Comparison of ENCODE assay signal across 24 cellular contexts in the genomic region with DNA sequence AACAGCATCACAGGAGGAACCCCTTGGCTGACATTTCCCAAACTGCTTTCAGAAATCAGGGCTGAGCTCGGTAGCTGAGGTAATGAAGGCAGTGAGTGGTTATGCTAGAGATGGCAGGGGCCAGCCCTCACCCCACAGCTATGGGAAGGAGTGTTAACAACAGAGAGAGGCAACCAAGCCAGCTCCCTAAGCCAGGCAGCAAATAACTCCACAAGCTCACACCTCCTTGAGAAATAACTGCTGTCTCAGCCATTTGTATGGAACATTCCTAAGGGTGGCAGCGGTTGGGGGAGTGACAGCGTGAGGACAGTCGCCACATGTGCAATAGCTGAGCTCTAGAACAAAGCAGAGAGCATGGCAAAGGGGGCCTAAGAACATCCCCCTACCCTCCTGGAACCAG. TPM values are rescaled to one million over a fixed set of nuclear protein-coding genes. Genes with fewer than 3 reads are reported as not detected.
DNase-seq lines count a peak whose midpoint lies in the region; ATAC-seq, FAIRE-seq and TF ChIP-seq lines count a peak whose summit lies in the region.
"Had no signal": no experiment of that assay in that cellular context is flagged by ENCODE, and none has a peak within 500 bp of the region (broad histone marks: within the 10 kb centered on the region; RNA-seq: fewer than 3 reads in every experiment).

No MANE protein-coding gene starts in this region.

- H2BK120ac ChIP-seq in mesendoderm (ENCODE audit: low read depth, low read length) = no peak overlapping the region

- H3K36me3 ChIP-seq in GM23338 (ENCODE audit: insufficient read depth) (no peaks in the 10 kb centered on the region), K562 (ENCODE audit: control insufficient read depth, insufficient read depth, low read length) (no peaks in the 10 kb centered on the region), mesendoderm (ENCODE audit: control insufficient read depth, insufficient read depth, low read length) (no peaks in the 10 kb centered on the region), testis (ENCODE audit: low read depth, missing control alignments) (no peaks in the 10 kb centered on the region), aorta (ENCODE audit: control insufficient read depth in 1 of 2, insufficient read depth in 2 of 2, low read length in 1 of 2) (no peaks in the 10 kb centered on the region)

- 0% methylated on average over 4 of the region's 4 CpGs for WGBS in K562 (ENCODE audit: insufficient coverage, low coverage, missing lambda C conversion rate)
- WGBS in mesendoderm (ENCODE audit: extremely low coverage, insufficient coverage, low lambda C conversion rate) = no CpG with 5 or more reads among the region's 4 CpGs
- 33 to 38% methylated on average over 4 of the region's 4 CpGs for WGBS in testis, 2 donors
- 11% methylated on average over 4 of the region's 4 CpGs for WGBS in aorta, 2 donors

- no peaks in the 10 kb centered on the region for H3F3A ChIP-seq in GM23338 (replicated peaks; ENCODE audit: low read depth)

- TF ChIP-seq RAD21 in K562 (CRISPR knock-in tag; conservative IDR thresholded peaks at IDR 0.05 in 1 of 2, IDR thresholded peaks at IDR 0.05 in 1 of 2) = no peak

- H3K23ac ChIP-seq in mesendoderm (ENCODE audit: low read length) = no peak overlapping the region

- H4K5ac ChIP-seq in mesendoderm (ENCODE audit: low read length) = no peak overlapping the region

- H3K9me3 ChIP-seq in K562 (replicated peaks; ENCODE audit: control insufficient read depth, insufficient read depth, low read depth, low read length) = no peaks in the 10 kb centered on the region
- no peaks in the 10 kb centered on the region for H3K9me3 ChIP-seq in testis
- peaks cover 3% of the 10 kb centered on the region for H3K9me3 ChIP-seq in aorta (ENCODE audit: control insufficient read depth, low read length)
- H3K9me3 ChIP-seq in CD4-positive, alpha-beta T cell (ENCODE audit: control insufficient read depth, low read length) = no peaks in the 10 kb centered on the region

- intact Hi-C loops in K562 (cut with micrococcal nuclease) (no loop called here), testis (cut with DNase I; ENCODE audit: low total_unique reads) (no loop called here), aorta (cut with DNase I) (no loop called here)
- intact Hi-C loops in CD4-positive, alpha-beta T cell (cut with DNase I, micrococcal nuclease) = no loop called here

- no peaks in the 10 kb centered on the region for H3K79me1 ChIP-seq in mesendoderm (ENCODE audit: low read length)

- H3K4ac ChIP-seq in mesendoderm (ENCODE audit: low read depth, low read length) = no peak overlapping the region

- H2AK5ac ChIP-seq in mesendoderm (ENCODE audit: low read length) = no peak overlapping the region

- H3K9ac ChIP-seq in K562 (ENCODE audit: insufficient read depth in 1 of 2, low read depth in 2 of 2, low read length in 2 of 2) (no peak overlapping the region), mesendoderm (ENCODE audit: low read length) (no peak overlapping the region)

- H3K4me1 Mint-ChIP-seq in GM23338 = peaks cover 2% of the 10 kb centered on the region; the same call in 2 of the 3 replicates
- no peaks in the 10 kb centered on the region for H3K4me1 Mint-ChIP-seq in CD4-positive, alpha-beta T cell (ENCODE audit: low read depth)
- H3K4me1 Mint-ChIP-seq: CD4-positive, alpha-beta memory T cell; IgD-negative memory B cell had no signal

- H3K4me2 ChIP-seq in GM23338 (no peak overlapping the region), K562 (ENCODE audit: insufficient read depth, low read length) (no peak overlapping the region), mesendoderm (ENCODE audit: low read length) (no peak overlapping the region)

- no peak for FAIRE-seq in K562 (lab: Jason Lieb, UNC)
- FAIRE-seq: A204.1, G401.6, GM12891, GM19239, H54 had no signal

- no peak for TF ChIP-seq CTCF in GM23338 (conservative IDR thresholded peaks at IDR 0.05; ENCODE audit: low read depth in 2 of 2)
- TF ChIP-seq CTCF in K562 (IDR thresholded peaks at IDR 0.05 in 2 of 3, conservative IDR thresholded peaks at IDR 0.05 in 1 of 3; ENCODE audit: insufficient read depth in 2 of 3, low read depth in 1 of 3, low read length in 3 of 3) = no peak
- no peak for TF ChIP-seq CTCF in testis (IDR thresholded peaks at IDR 0.05)
- TF ChIP-seq CTCF in CD4-positive, alpha-beta T cell (IDR thresholded peaks at IDR 0.05) = no peak

- no peaks in the 10 kb centered on the region for H3K9me1 ChIP-seq in K562 (ENCODE audit: control insufficient read depth, insufficient read depth, low read length)

- no peak overlapping the region for H3K27ac Mint-ChIP-seq in GM23338
- H3K27ac Mint-ChIP-seq in CD4-positive, alpha-beta T cell = no peak overlapping the region
- H3K27ac Mint-ChIP-seq: IgD-negative memory B cell had no signal

- CTCF ChIA-PET in K562 (lab: Yijun Ruan, JAX; ENCODE audit: low intra/inter-chr PET ratio) = no interaction called here
- CTCF ChIA-PET in CD4-positive, alpha-beta T cell (lab: Charles Lee) = no interaction called here

- H3K9me2 ChIP-seq in GM23338 (ENCODE audit: insufficient read depth) = no peaks in the 10 kb centered on the region

- no peaks in the 10 kb centered on the region for H3K4me1 ChIP-seq in GM23338 (ENCODE audit: insufficient read depth)
- H3K4me1 ChIP-seq in K562 (replicated peaks in 1 of 2; ENCODE audit: control insufficient read depth in 2 of 2, insufficient read depth in 2 of 2, low read length in 2 of 2) = no peaks in the 10 kb centered on the region
- peaks cover 5% of the 10 kb centered on the region for H3K4me1 ChIP-seq in mesendoderm (ENCODE audit: control insufficient read depth, low read depth, low read length)
- no peaks in the 10 kb centered on the region for H3K4me1 ChIP-seq in testis
- no peaks in the 10 kb centered on the region for H3K4me1 ChIP-seq in aorta (ENCODE audit: control insufficient read depth in 1 of 2, insufficient read depth in 2 of 2, low read length in 2 of 2)

- ATAC-seq in GM23338 (peak; percentile 45; the same call in 1 of the 3 replicates), K562 (no peak), aorta (ENCODE audit: low FRiP score) (no peak)
- no peak for ATAC-seq in CD4-positive, alpha-beta T cell (ENCODE audit: poor library complexity)

- no peaks in the 10 kb centered on the region for H3K79me2 ChIP-seq in GM23338 (replicated peaks; ENCODE audit: insufficient read depth)
- H3K79me2 ChIP-seq in K562 (ENCODE audit: control insufficient read depth, insufficient read depth, low read length) = no peaks in the 10 kb centered on the region
- H3K79me2 ChIP-seq in mesendoderm (ENCODE audit: control insufficient read depth, insufficient read depth, low read length) = no peaks in the 10 kb centered on the region

- H4K8ac ChIP-seq in mesendoderm (ENCODE audit: low read depth, low read length) = no peak overlapping the region

- H3K27ac ChIP-seq in GM23338 (ENCODE audit: low read depth) (no peak overlapping the region), K562 (ENCODE audit: extremely low read depth, low read depth, low read length) (no peak overlapping the region), mesendoderm (ENCODE audit: low read depth, low read length) (no peak overlapping the region), testis (no peak overlapping the region), aorta (ENCODE audit: low read depth in 1 of 2, low read length in 2 of 2) (no peak overlapping the region)
- no peak overlapping the region for H3K27ac ChIP-seq in CD4-positive, alpha-beta T cell (ENCODE audit: low read depth, low read length)
- H3K27ac ChIP-seq: C4-2B, HL-60 had no signal

- DNase-seq in GM23338 (ENCODE audit: low spot score) (peak; percentile 8), K562 (ENCODE audit: extremely low read depth in 1 of 4, low spot score in 3 of 4) (no peak), mesendoderm (peak; percentile 75), testis (peak; percentile 25), aorta (no peak)
- DNase-seq in activated CD8-positive, alpha-beta memory T cell treated with anti-CD3 and anti-CD28 coated beads, Interleukin-2, amount 50 U/mL, for 48 hours = no peak
- no peak for DNase-seq in CD4-positive, alpha-beta T cell
- DNase-seq: AML-193; Calu3; CD4-positive, alpha-beta memory T cell; DND-41; EL; HCEC 1CT; KG1 had no signal

- no peak overlapping the region for H2BK15ac ChIP-seq in mesendoderm (replicated peaks; ENCODE audit: low read depth)

- no TSS peak for BruUV-seq in K562 (replicated peaks; lab: Mats Ljungman, UMichigan)

- H2BK5ac ChIP-seq in mesendoderm (ENCODE audit: low read length) = no peak overlapping the region

- H4K20me1 ChIP-seq in GM23338 (replicated peaks; ENCODE audit: insufficient read depth) = no peaks in the 10 kb centered on the region
- no peaks in the 10 kb centered on the region for H4K20me1 ChIP-seq in K562 (replicated peaks; ENCODE audit: control insufficient read depth, insufficient read depth, low read length)

- H3K4me3 Mint-ChIP-seq in GM23338 = no peak overlapping the region
- no peak overlapping the region for H3K4me3 Mint-ChIP-seq in CD4-positive, alpha-beta T cell
- H3K4me3 Mint-ChIP-seq: CD4-positive, alpha-beta memory T cell; IgD-negative memory B cell had no signal

- POLR2A ChIA-PET in K562 (lab: Yijun Ruan, JAX) = interaction anchor here (1.0 kb wide), 1 partner anchor 10 kb away, joined by 3 read pairs; no protein-coding TSS in a partner anchor
- POLR2A ChIA-PET in CD4-positive, alpha-beta T cell (lab: Charles Lee) = no interaction called here

- no peak overlapping the region for H2AFZ ChIP-seq in GM23338
- H2AFZ ChIP-seq in K562 (ENCODE audit: low read depth, low read length) = no peak overlapping the region

- peaks cover 4% of the 10 kb centered on the region for H3K27me3 Mint-ChIP-seq in GM23338 (ENCODE audit: insufficient read depth, low read depth, poor library complexity)
- H3K27me3 Mint-ChIP-seq in CD4-positive, alpha-beta T cell = peaks cover 51% of the 10 kb centered on the region

- TF ChIP-seq EP300 in K562 (IDR thresholded peaks at IDR 0.05; ENCODE audit: low read length) = no peak

- in situ Hi-C loops in K562 (cut with MboI) = no loop called here

- H3K56ac ChIP-seq in mesendoderm (ENCODE audit: low read length) = no peak overlapping the region

- H3K27me3 ChIP-seq in GM23338 (ENCODE audit: insufficient read depth) (no peaks in the 10 kb centered on the region), K562 (ENCODE audit: control insufficient read depth in 2 of 2, insufficient read depth in 2 of 2, low read length in 2 of 2) (no peaks in the 10 kb centered on the region), mesendoderm (ENCODE audit: insufficient read depth, low read length, poor library complexity) (no peaks in the 10 kb centered on the region), testis (no peaks in the 10 kb centered on the region), aorta (ENCODE audit: control insufficient read depth in 1 of 2, insufficient read depth in 2 of 2, low read length in 1 of 2) (peaks cover 0 to 3% of the 10 kb centered on the region in 2 donors)
- peaks cover 32% of the 10 kb centered on the region for H3K27me3 ChIP-seq in CD4-positive, alpha-beta T cell (ENCODE audit: control insufficient read depth, insufficient read depth, low read length)

- TF ChIP-seq POLR2A in K562 (conservative IDR thresholded peaks at IDR 0.05) (no peak), testis (IDR thresholded peaks at IDR 0.05) (no peak)

- peaks cover 6% of the 10 kb centered on the region; the same call in 2 of the 3 replicates for H3K9me3 Mint-ChIP-seq in GM23338
- H3K9me3 Mint-ChIP-seq in CD4-positive, alpha-beta T cell = no peaks in the 10 kb centered on the region

- 0 out of 3 replicates have a peak, but pooled peaks cover 2% of the 10 kb centered on the region for H3K36me3 Mint-ChIP-seq in GM23338 (ENCODE audit: low read depth)
- H3K36me3 Mint-ChIP-seq in CD4-positive, alpha-beta T cell (ENCODE audit: low read depth) = no peaks in the 10 kb centered on the region
- H3K36me3 Mint-ChIP-seq: CD4-positive, alpha-beta memory T cell; IgD-negative memory B cell had no signal

- H3K18ac ChIP-seq in mesendoderm (ENCODE audit: low read length) = no peak overlapping the region

- H3K4me3 ChIP-seq in GM23338 (no peak overlapping the region), K562 (no peak overlapping the region), mesendoderm (ENCODE audit: low read length) (no peak overlapping the region), testis (no peak overlapping the region), aorta (ENCODE audit: low read length in 2 of 2) (no peak overlapping the region)

RNA-seq across cellular contexts. Expression of gene LMX1A, which starts 42.6 kb away (rescaled TPM):
- not detected in 2 replicates for total RNA-seq in GM23338 (2014; rRNA removed; shearing (Covaris generic))
- polyA plus RNA-seq in GM23338 (2016; fragmentation: Nextera tagmentation; extraction: Ambion mirVana) (not detected in 2 replicates), K562 (2011; rRNA removed) (not detected in 2 replicates), K562 (2014; fragmentation: Illumina TruSeq; extraction: Trizol) (not detected in 2 replicates), K562 (2014; fragmentation: Nextera tagmentation; extraction: Ambion mirVana) (not detected), K562 (2014; rRNA removed) (not detected in 2 replicates), testis (ENCODE audit: insufficient read depth, low read depth, low replicate concordance) (2.6 TPM), aorta (under 1 TPM in 1 of 2 donors, not detected in 1; 0.25 TPM)
- not detected in 2 replicates for total RNA-seq in K562 (2011; cell fraction: chromatin; rRNA removed; ENCODE audit: low replicate concordance)
- not detected in 2 replicates for total RNA-seq in K562 (2011; cell fraction: nucleolus; rRNA removed)
- not detected in 2 replicates for total RNA-seq in K562 (2011; cell fraction: nucleoplasm; rRNA removed)
- total RNA-seq in K562 (2014; rRNA removed) (not detected in 2 replicates), K562 (2014; rRNA removed; fragmentation: Illumina TruSeq; extraction: Trizol) (not detected in 2 replicates), K562 (2015; rRNA removed; fragmentation: Illumina TruSeq; extraction: Trizol) (not detected in 2 replicates), K562 (2021) (not detected in 2 replicates), testis (under 1 TPM; 0.62 to 0.94 TPM), aorta (under 1 TPM in 1 of 2 donors, not detected in 1; 0.84 TPM)
- polyA plus RNA-seq in K562 (2011; cell fraction: cytosol; rRNA removed) = not detected in 2 replicates
- not detected in 2 replicates for polyA plus RNA-seq in K562 (2011; cell fraction: nucleus; rRNA removed)
- polyA plus RNA-seq in K562 (2012) = not detected in 2 replicates
- polyA minus RNA-seq in K562 (2011; rRNA and poly(A)+ RNA removed) = not detected in 2 replicates
- polyA minus RNA-seq in K562 (2011; cell fraction: cytosol; rRNA and poly(A)+ RNA removed) = not detected in 2 replicates
- polyA minus RNA-seq in K562 (2011; cell fraction: nucleus; rRNA and poly(A)+ RNA removed) = not detected in 2 replicates
- not detected for polyA plus RNA-seq in mesendoderm (2013, experiment 1 of 2)
- polyA plus RNA-seq in mesendoderm (2013, experiment 2 of 2) = not detected
- not detected for total RNA-seq in CD4-positive, alpha-beta T cell
- total RNA-seq: Calu3; CD4-positive, alpha-beta memory T cell; HT1080 had no signal
- polyA plus RNA-seq: BJ; CD4-positive, alpha-beta memory T cell; IgD-negative memory B cell had no signal

Comparison
In these comparisons a context has a peak if more than half of its experiments do, and no peak if none do; other contexts are left out.
1. DNase-seq: peak in GM23338 (single experiment), mesendoderm (single experiment) and testis (single experiment); none in K562 (0 of 4), activated CD8-positive, alpha-beta memory T cell treated with anti-CD3 and anti-CD28 coated beads, Interleukin-2, amount 50 U/mL, for 48 hours (single experiment), aorta (0 of 2) and CD4-positive, alpha-beta T cell (0 of 10).